ENCODE assay signal across 16 cellular contexts in the genomic region with DNA sequence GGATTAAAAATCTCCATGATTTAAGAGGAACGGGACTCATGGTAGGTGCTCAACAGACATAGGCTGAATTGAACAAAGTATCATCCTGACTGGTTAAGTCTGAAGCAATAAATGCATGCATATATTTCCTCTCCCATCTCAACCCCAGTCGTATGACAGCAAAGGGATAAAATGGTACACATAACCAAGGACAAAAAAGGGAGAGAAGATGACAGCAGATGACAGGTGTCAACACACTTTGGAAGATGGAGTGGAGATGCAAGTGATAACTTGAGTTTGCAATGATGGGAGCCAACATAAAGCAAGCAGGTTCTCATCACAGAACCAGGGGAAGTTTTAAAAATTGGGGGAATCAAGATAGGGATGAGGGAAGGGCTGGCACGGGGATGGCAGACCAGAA. TPM values are rescaled to one million over a fixed set of nuclear protein-coding genes. Genes with fewer than 3 reads are reported as not detected.
DNase-seq lines count a peak whose midpoint lies in the region; ATAC-seq and TF ChIP-seq lines count a peak whose summit lies in the region.
"Had no signal": no experiment of that assay in that cellular context is flagged by ENCODE, and none has a peak within 500 bp of the region (broad histone marks: within the 10 kb centered on the region; RNA-seq: fewer than 3 reads in every experiment).

No MANE protein-coding gene starts in this region.

- H3K4me1 ChIP-seq in BE2C, result no peaks in the 10 kb centered on the region
- H3K4me1 ChIP-seq: Caco-2 had no signal

- peaks cover 18% of the 10 kb centered on the region for H3K36me3 Mint-ChIP-seq in activated naive CD4-positive, alpha-beta T cell treated with anti-CD3 and anti-CD28 coated beads, Interleukin-2, amount 50 U/mL, for 24 hours
- peaks cover 30% of the 10 kb centered on the region for H3K36me3 Mint-ChIP-seq in memory B cell
- peaks cover 44% of the 10 kb centered on the region for H3K36me3 Mint-ChIP-seq in stimulated activated effector memory CD8-positive, alpha-beta T cell treated with anti-CD3 and anti-CD28 coated beads, Interleukin-12 subunit alpha, Interleukin-12 subunit beta, amount 100 ng/mL, for 72 hours

- peak overlapping the region; percentile 47 for H3K27ac Mint-ChIP-seq in activated naive CD4-positive, alpha-beta T cell treated with anti-CD3 and anti-CD28 coated beads, Interleukin-2, amount 50 U/mL, for 24 hours
- H3K27ac Mint-ChIP-seq in memory B cell, result peak overlapping the region; percentile 36
- peak overlapping the region; percentile 76 for H3K27ac Mint-ChIP-seq in stimulated activated effector memory CD8-positive, alpha-beta T cell treated with anti-CD3 and anti-CD28 coated beads, Interleukin-12 subunit alpha, Interleukin-12 subunit beta, amount 100 ng/mL, for 72 hours
- H3K27ac Mint-ChIP-seq: CD4-positive, alpha-beta T cell had no signal

- ATAC-seq in memory B cell (ENCODE audit: low read depth), result no peak
- no peak for ATAC-seq in stimulated activated effector memory CD8-positive, alpha-beta T cell treated with anti-CD3 and anti-CD28 coated beads, Interleukin-12 subunit alpha, Interleukin-12 subunit beta, amount 100 ng/mL, for 72 hours

- no peak for TF ChIP-seq CTCF in BE2C (IDR thresholded peaks at IDR 0.05; ENCODE audit: low read depth, low read length)

- DNase-seq in activated naive CD4-positive, alpha-beta T cell (lab: John Stamatoyannopoulos, UW), result no peak
- DNase-seq in memory B cell (ENCODE audit: low spot score in 2 of 2) (no peak), BE2C (no peak), HUDEP-2 (lab: John Stamatoyannopoulos, UW; ENCODE audit: unreplicated experiment in 76 of 76) (no peak), cerebellar cortex (ENCODE audit: low spot score) (no peak)
- DNase-seq in stimulated activated effector memory CD8-positive, alpha-beta T cell treated with anti-CD3 and anti-CD28 coated beads, Interleukin-12 subunit alpha, Interleukin-12 subunit beta, amount 100 ng/mL, for 72 hours (ENCODE audit: low spot score in 2 of 2), result no peak
- DNase-seq: 8988T; AML-193; CD4-positive, alpha-beta T cell; DND-41; GDM1; GOT3; H9 had no signal

- no peak overlapping the region for H3K4me3 ChIP-seq in BE2C (ENCODE audit: low read depth, low read length)
- H3K4me3 ChIP-seq: BLaER1 treated with 17β-estradiol and CSF1 and Interleukin-3, amounts not matched to agents 10 nM and 100 nM had no signal

- H3K9me3 ChIP-seq in BE2C, result no peaks in the 10 kb centered on the region

- H3K4me3 Mint-ChIP-seq in activated naive CD4-positive, alpha-beta T cell treated with anti-CD3 and anti-CD28 coated beads, Interleukin-2, amount 50 U/mL, for 24 hours, result no peak overlapping the region
- H3K4me3 Mint-ChIP-seq in memory B cell, result no peak overlapping the region
- H3K4me3 Mint-ChIP-seq in stimulated activated effector memory CD8-positive, alpha-beta T cell treated with anti-CD3 and anti-CD28 coated beads, Interleukin-12 subunit alpha, Interleukin-12 subunit beta, amount 100 ng/mL, for 72 hours, result no peak overlapping the region
- H3K4me3 Mint-ChIP-seq: CD4-positive, alpha-beta T cell; H9 had no signal

- H3K27me3 ChIP-seq in BE2C, result peaks cover 17% of the 10 kb centered on the region
- H3K27me3 ChIP-seq: BLaER1 treated with 17β-estradiol and CSF1 and Interleukin-3, amounts not matched to agents 10 nM and 100 nM had no signal

- peaks cover 10% of the 10 kb centered on the region for H3K9me3 Mint-ChIP-seq in activated naive CD4-positive, alpha-beta T cell treated with anti-CD3 and anti-CD28 coated beads, Interleukin-2, amount 50 U/mL, for 24 hours
- peaks cover 8% of the 10 kb centered on the region for H3K9me3 Mint-ChIP-seq in memory B cell
- H3K9me3 Mint-ChIP-seq in stimulated activated effector memory CD8-positive, alpha-beta T cell treated with anti-CD3 and anti-CD28 coated beads, Interleukin-12 subunit alpha, Interleukin-12 subunit beta, amount 100 ng/mL, for 72 hours, result peaks cover 8% of the 10 kb centered on the region

- no peaks in the 10 kb centered on the region for H3K36me3 ChIP-seq in BE2C

- H3K27me3 Mint-ChIP-seq in activated naive CD4-positive, alpha-beta T cell treated with anti-CD3 and anti-CD28 coated beads, Interleukin-2, amount 50 U/mL, for 24 hours, result no peaks in the 10 kb centered on the region
- H3K27me3 Mint-ChIP-seq in memory B cell, result no peaks in the 10 kb centered on the region
- H3K27me3 Mint-ChIP-seq: CD4-positive, alpha-beta T cell had no signal

- peaks cover 48% of the 10 kb centered on the region for H3K4me1 Mint-ChIP-seq in activated naive CD4-positive, alpha-beta T cell treated with anti-CD3 and anti-CD28 coated beads, Interleukin-2, amount 50 U/mL, for 24 hours
- H3K4me1 Mint-ChIP-seq in memory B cell, result peaks cover 22% of the 10 kb centered on the region
- peaks cover 43% of the 10 kb centered on the region for H3K4me1 Mint-ChIP-seq in stimulated activated effector memory CD8-positive, alpha-beta T cell treated with anti-CD3 and anti-CD28 coated beads, Interleukin-12 subunit alpha, Interleukin-12 subunit beta, amount 100 ng/mL, for 72 hours

RNA-seq across cellular contexts. Expression of a gene that starts 5.2 kb away (rescaled TPM):
- polyA plus RNA-seq in BE2C (2012; ENCODE audit: insufficient read depth, insufficient read length, low read depth), result 0.80 TPM

RNA-seq across cellular contexts. Expression of a gene that starts 11.6 kb away (rescaled TPM):
- polyA plus RNA-seq in BE2C (2012; ENCODE audit: insufficient read depth, insufficient read length, low read depth), result 1.2 TPM

RNA-seq across cellular contexts. Expression of a gene that starts 24.9 kb away (rescaled TPM):
- polyA plus RNA-seq in BE2C (2012; ENCODE audit: insufficient read depth, insufficient read length, low read depth), result 2.3 TPM

RNA-seq across cellular contexts. Expression of a gene that starts 26.3 kb away (rescaled TPM):
- 49.9 TPM for polyA plus RNA-seq in BE2C (2012; ENCODE audit: insufficient read depth, insufficient read length, low read depth)

RNA-seq across cellular contexts. Expression of a gene that starts 43.3 kb away (rescaled TPM):
- 6.8 TPM for polyA plus RNA-seq in BE2C (2012; ENCODE audit: insufficient read depth, insufficient read length, low read depth)
